In genomic region chr6:87251725-87252124, GRCh38 we compare ENCODE assay signal across 17 cellular contexts.
A peak's percentile ranks its signal among the peaks of the same experiment; 100 is the strongest.
DNase-seq lines count a peak whose midpoint lies in the region; ATAC-seq, FAIRE-seq and TF ChIP-seq lines count a peak whose summit lies in the region.
"Had no signal": no experiment of that assay in that cellular context is flagged by ENCODE, and none has a peak within 500 bp of the region (broad histone marks: within the 10 kb centered on the region; RNA-seq: fewer than 3 reads in every experiment).

No MANE protein-coding gene starts in this region.

- peaks cover 3 to 40% (median 8%) of the 10 kb centered on the region in 3 donors for H3K36me3 ChIP-seq in pancreas

- peak; percentile 38 to 64 for ATAC-seq in activated CD4-positive, CD25-positive, alpha-beta regulatory T cell treated with anti-CD3 and anti-CD28 coated beads, Interleukin-2, amount 50 U/mL, for 24 hours
- no peak for ATAC-seq in T-helper 17 cell
- no peak for ATAC-seq in pancreas
- no peak for ATAC-seq in GM21528 (IDR thresholded peaks at IDR 0.05; ENCODE audit: low FRiP score, unreplicated experiment)
- ATAC-seq: CD8-positive, alpha-beta T cell had no signal

- H3K27me3 ChIP-seq in pancreas = no peaks in the 10 kb centered on the region
- H3K27me3 ChIP-seq: BLaER1 had no signal

- no peaks in the 10 kb centered on the region for H3K27me3 Mint-ChIP-seq in activated naive CD4-positive, alpha-beta T cell treated with anti-CD3 and anti-CD28 coated beads for 36 hours (ENCODE audit: low read depth)
- H3K27me3 Mint-ChIP-seq in activated naive CD4-positive, alpha-beta T cell treated with anti-CD3 and anti-CD28 coated beads, Interleukin-2, amount 10 ng/mL, durations not matched to agents 7 days and 5 days = no peaks in the 10 kb centered on the region
- no peaks in the 10 kb centered on the region for H3K27me3 Mint-ChIP-seq in T-helper 17 cell

- H3K4me1 Mint-ChIP-seq in activated naive CD4-positive, alpha-beta T cell treated with anti-CD3 and anti-CD28 coated beads for 36 hours (ENCODE audit: low read depth) = peaks cover 24% of the 10 kb centered on the region
- no peaks in the 10 kb centered on the region for H3K4me1 Mint-ChIP-seq in activated naive CD4-positive, alpha-beta T cell treated with anti-CD3 and anti-CD28 coated beads, Interleukin-2, amount 10 ng/mL, durations not matched to agents 7 days and 5 days
- peaks cover 10% of the 10 kb centered on the region for H3K4me1 Mint-ChIP-seq in T-helper 17 cell

- H3K4me3 ChIP-seq in pancreas = no peak overlapping the region
- H3K4me3 ChIP-seq: BLaER1 had no signal

- H3K36me3 Mint-ChIP-seq in activated naive CD4-positive, alpha-beta T cell treated with anti-CD3 and anti-CD28 coated beads for 36 hours (ENCODE audit: low read depth) = peaks cover 62% of the 10 kb centered on the region
- H3K36me3 Mint-ChIP-seq in activated naive CD4-positive, alpha-beta T cell treated with anti-CD3 and anti-CD28 coated beads, Interleukin-2, amount 10 ng/mL, durations not matched to agents 7 days and 5 days = peaks cover 74% of the 10 kb centered on the region
- H3K36me3 Mint-ChIP-seq in T-helper 17 cell (ENCODE audit: low read depth) = peaks cover 14% of the 10 kb centered on the region

- H3K4me3 Mint-ChIP-seq in activated naive CD4-positive, alpha-beta T cell treated with anti-CD3 and anti-CD28 coated beads for 36 hours = no peak overlapping the region
- no peak overlapping the region for H3K4me3 Mint-ChIP-seq in activated naive CD4-positive, alpha-beta T cell treated with anti-CD3 and anti-CD28 coated beads, Interleukin-2, amount 10 ng/mL, durations not matched to agents 7 days and 5 days
- H3K4me3 Mint-ChIP-seq in T-helper 17 cell = no peak overlapping the region
- H3K4me3 Mint-ChIP-seq: CD8-positive, alpha-beta T cell; H9 had no signal

- H3K9me3 ChIP-seq in T-helper 17 cell (ENCODE audit: control insufficient read depth, low read length, poor library complexity, severe bottlenecking) (no peaks in the 10 kb centered on the region), pancreas (no peaks in the 10 kb centered on the region)
- H3K9me3 ChIP-seq: BLaER1 had no signal

- no peaks in the 10 kb centered on the region for H3K4me1 ChIP-seq in pancreas
- H3K4me1 ChIP-seq: BLaER1 had no signal

- H3K9me3 Mint-ChIP-seq in activated naive CD4-positive, alpha-beta T cell treated with anti-CD3 and anti-CD28 coated beads for 36 hours = peaks cover 3% of the 10 kb centered on the region
- no peaks in the 10 kb centered on the region for H3K9me3 Mint-ChIP-seq in activated naive CD4-positive, alpha-beta T cell treated with anti-CD3 and anti-CD28 coated beads, Interleukin-2, amount 10 ng/mL, durations not matched to agents 7 days and 5 days
- H3K9me3 Mint-ChIP-seq: CD8-positive, alpha-beta T cell had no signal

- no peak for DNase-seq in activated CD4-positive, CD25-positive, alpha-beta regulatory T cell (lab: John Stamatoyannopoulos, UW)
- DNase-seq in activated naive CD4-positive, alpha-beta T cell treated with anti-CD3 and anti-CD28 coated beads for 36 hours = no peak
- DNase-seq in activated naive CD4-positive, alpha-beta T cell treated with anti-CD3 and anti-CD28 coated beads, Interleukin-2, amount 10 ng/mL, durations not matched to agents 7 days and 5 days = no peak
- DNase-seq in T-helper 17 cell (no peak), pancreas (no peak), NCI-H1930 (lab: John Stamatoyannopoulos, UW) (no peak)
- DNase-seq: Calu3; CD8-positive, alpha-beta T cell; DMS79 treated with DMSO at 0.1 percent for 48 hours; GF-D8; H9 had no signal

- FAIRE-seq in pancreas (lab: Jason Lieb, UNC) = peak; percentile 9
- FAIRE-seq: H1, HTR-8/SVneo had no signal

- H3K27ac ChIP-seq in pancreas = no peak overlapping the region
- H3K27ac ChIP-seq: 22Rv1, BLaER1 had no signal

- H3K27ac Mint-ChIP-seq in activated naive CD4-positive, alpha-beta T cell treated with anti-CD3 and anti-CD28 coated beads for 36 hours = peak overlapping the region; percentile 76
- no peak overlapping the region for H3K27ac Mint-ChIP-seq in activated naive CD4-positive, alpha-beta T cell treated with anti-CD3 and anti-CD28 coated beads, Interleukin-2, amount 10 ng/mL, durations not matched to agents 7 days and 5 days
- peak overlapping the region; percentile 81 for H3K27ac Mint-ChIP-seq in T-helper 17 cell
- H3K27ac Mint-ChIP-seq: CD8-positive, alpha-beta T cell had no signal

- intact Hi-C loops in activated naive CD4-positive, alpha-beta T cell treated with anti-CD3 and anti-CD28 coated beads for 36 hours (cut with micrococcal nuclease) = loop anchor here (5.0 kb wide), 2 partner anchors 99 to 221 kb away; partner anchors contain the start of gene SLC35A1
- intact Hi-C loops in pancreas (cut with DNase I) = no loop called here

- CTCF ChIA-PET in activated naive CD4-positive, alpha-beta T cell treated with anti-CD3 and anti-CD28 coated beads for 36 hours (lab: Charles Lee) = no interaction called here
- CTCF ChIA-PET in activated naive CD4-positive, alpha-beta T cell treated with anti-CD3 and anti-CD28 coated beads, Interleukin-2, amount 10 ng/mL, durations not matched to agents 7 days and 5 days (lab: Charles Lee) = no interaction called here

- TF ChIP-seq CTCF in pancreas (IDR thresholded peaks at IDR 0.05) = no peak

Comparison
In these comparisons a context has a peak if more than half of its experiments do, and no peak if none do; other contexts are left out.
1. ATAC-seq: peak in activated CD4-positive, CD25-positive, alpha-beta regulatory T cell treated with anti-CD3 and anti-CD28 coated beads, Interleukin-2, amount 50 U/mL, for 24 hours (2 of 2); none in T-helper 17 cell (single experiment), pancreas (0 of 4) and GM21528 (single experiment).